30 cellular contexts compared by ENCODE assay signal in genomic region chr6:169661357-169661756, GRCh38.
"Had no signal": no experiment of that assay in that cellular context is flagged by ENCODE, and none has a peak within 500 bp of the region (broad histone marks: within the 10 kb centered on the region; RNA-seq: fewer than 3 reads in every experiment).

No MANE protein-coding gene starts in this region.

- H3K4me1 ChIP-seq: parathyroid adenoma, psoas muscle, right lobe of liver, sigmoid colon, stomach, suprapubic skin, testis, tibial artery, transverse colon, vagina had no signal

- H3K4me3 Mint-ChIP-seq: naive thymus-derived CD8-positive, alpha-beta T cell; natural killer cell treated with Interleukin-12 subunit alpha and Interleukin-12 subunit beta and Interleukin-15 and Interleukin-18, amount 100 ng/mL, for 72 hours; nephron progenitor cell; neural crest cell; stimulated activated effector memory CD8-positive, alpha-beta T cell treated with anti-CD3 and anti-CD28 coated beads, Interleukin-12 subunit alpha, Interleukin-12 subunit beta, amount 100 ng/mL, for 72 hours; stimulated activated naive B cell treated with anti-CD40 and anti-IgM and Interleukin-4, amounts not matched to agents 10 μg/mL and 1 μg/mL and 100 μg/mL, for 72 hours; stimulated activated naive CD8-positive, alpha-beta T cell treated with anti-CD3 and anti-CD28 coated beads, Interleukin-15, Interleukin-2, amounts not matched to agents 100 ng/mL and 50 ng/mL, for 24 hours; type B pancreatic cell had no signal

- H3K36me3 ChIP-seq: neutrophil, ovary had no signal

- H3K9me3 Mint-ChIP-seq: naive thymus-derived CD8-positive, alpha-beta T cell; natural killer cell treated with Interleukin-12 subunit alpha and Interleukin-12 subunit beta and Interleukin-15 and Interleukin-18, amount 100 ng/mL, for 72 hours; nephron progenitor cell; neural crest cell; stimulated activated effector memory CD8-positive, alpha-beta T cell treated with anti-CD3 and anti-CD28 coated beads, Interleukin-12 subunit alpha, Interleukin-12 subunit beta, amount 100 ng/mL, for 72 hours; stimulated activated naive B cell treated with anti-CD40 and anti-IgM and Interleukin-4, amounts not matched to agents 10 μg/mL and 1 μg/mL and 100 μg/mL, for 72 hours; stimulated activated naive CD8-positive, alpha-beta T cell treated with anti-CD3 and anti-CD28 coated beads, Interleukin-15, Interleukin-2, amounts not matched to agents 100 ng/mL and 50 ng/mL, for 24 hours; type B pancreatic cell had no signal

- H3K9ac ChIP-seq: parathyroid adenoma had no signal

- H3K4me3 ChIP-seq: ovary, psoas muscle, right lobe of liver, sigmoid colon, stomach, suprapubic skin, testis, tibial artery, transverse colon, vagina had no signal

- H3K27me3 Mint-ChIP-seq: naive thymus-derived CD8-positive, alpha-beta T cell; natural killer cell treated with Interleukin-12 subunit alpha and Interleukin-12 subunit beta and Interleukin-15 and Interleukin-18, amount 100 ng/mL, for 72 hours; progenitor cell of endocrine pancreas; stimulated activated naive B cell treated with anti-CD40 and anti-IgM and Interleukin-4, amounts not matched to agents 10 μg/mL and 1 μg/mL and 100 μg/mL, for 72 hours; stimulated activated naive CD8-positive, alpha-beta T cell treated with anti-CD3 and anti-CD28 coated beads, Interleukin-15, Interleukin-2, amounts not matched to agents 100 ng/mL and 50 ng/mL, for 24 hours; type B pancreatic cell had no signal

- H3K27me3 ChIP-seq: neutrophil, ovary, right lobe of liver, sigmoid colon, stomach, suprapubic skin, testis, tibial artery, transverse colon, vagina had no signal

- H3K9me3 ChIP-seq: neutrophil, ovary, psoas muscle, right lobe of liver, sigmoid colon, stomach, suprapubic skin, testis, tibial artery, transverse colon, vagina had no signal

- FAIRE-seq: small intestine, urothelium cell line had no signal

- H3K27ac ChIP-seq: neutrophil, ovary, parathyroid adenoma, psoas muscle, right lobe of liver, sigmoid colon, stomach, suprapubic skin, testis, tibial artery, transverse colon, vagina had no signal

- H3K27ac Mint-ChIP-seq: naive thymus-derived CD8-positive, alpha-beta T cell; natural killer cell treated with Interleukin-12 subunit alpha and Interleukin-12 subunit beta and Interleukin-15 and Interleukin-18, amount 100 ng/mL, for 72 hours; nephron progenitor cell; progenitor cell of endocrine pancreas; stimulated activated effector memory CD8-positive, alpha-beta T cell treated with anti-CD3 and anti-CD28 coated beads, Interleukin-12 subunit alpha, Interleukin-12 subunit beta, amount 100 ng/mL, for 72 hours; stimulated activated naive B cell treated with anti-CD40 and anti-IgM and Interleukin-4, amounts not matched to agents 10 μg/mL and 1 μg/mL and 100 μg/mL, for 72 hours; stimulated activated naive CD8-positive, alpha-beta T cell treated with anti-CD3 and anti-CD28 coated beads, Interleukin-15, Interleukin-2, amounts not matched to agents 100 ng/mL and 50 ng/mL, for 24 hours; type B pancreatic cell had no signal

- DNase-seq: naive thymus-derived CD8-positive, alpha-beta T cell; nephron progenitor cell; nucleus accumbens; ovary; psoas muscle; right cardiac atrium; right lobe of liver; sigmoid colon; small intestine; stimulated activated CD4-positive, alpha-beta T cell treated with anti-CD3 and anti-CD28 coated beads, Interleukin-15, amount 100 ng/mL, for 24 hours; stimulated activated CD4-positive, alpha-beta T cell treated with anti-CD3 and anti-CD28 coated beads, Interleukin-2, amount 100 ng/mL, for 24 hours; stimulated activated CD4-positive, alpha-beta T cell treated with anti-CD3 and anti-CD28 coated beads, Interleukin-2, amount 100 ng/mL, for 48 hours; stimulated activated CD4-positive, alpha-beta T cell treated with anti-CD3 and anti-CD28 coated beads, Interleukin-4, amount 100 ng/mL, for 24 hours; stimulated activated naive B cell treated with anti-CD40 and anti-IgM and Interleukin-4, amounts not matched to agents 10 μg/mL and 1 μg/mL and 100 μg/mL, for 72 hours; stimulated activated naive CD4-positive, alpha-beta T cell treated with Interleukin-2 at 50 U/mL for 16 hours; stomach; testis; tibial artery; transverse colon had no signal
